ENCODE assay signal across 11 cellular contexts in genomic region chr2:47068966-47069627, GRCh38.
A peak's percentile ranks its signal among the peaks of the same experiment; 100 is the strongest.
DNase-seq lines count a peak whose midpoint lies in the region; ATAC-seq and TF ChIP-seq lines count a peak whose summit lies in the region.
"Had no signal": no experiment of that assay in that cellular context is flagged by ENCODE, and none has a peak within 500 bp of the region (broad histone marks: within the 10 kb centered on the region; RNA-seq: fewer than 3 reads in every experiment).

No MANE protein-coding gene starts in this region.

- no peak overlapping the region for H2BK15ac ChIP-seq in mesendoderm (replicated peaks; ENCODE audit: low read depth)

- peak overlapping the region; percentile 17 for H3K4ac ChIP-seq in mesendoderm (ENCODE audit: low read depth, low read length)

- no peak overlapping the region for H3K4me2 ChIP-seq in mesendoderm (ENCODE audit: low read length)

- peak; percentile 64 for DNase-seq in chondrocyte (ENCODE audit: low spot score)
- no peak for DNase-seq in mesendoderm
- DNase-seq in suprapubic skin (ENCODE audit: low spot score in 2 of 2): no peak
- no peak for DNase-seq in KBM-7
- no peak for DNase-seq in H7
- no peak for DNase-seq in 8988T
- DNase-seq: activated effector memory CD4-positive, alpha-beta T cell treated with anti-CD3 and anti-CD28 coated beads, Interleukin-2, amount 50 U/mL, for 16 hours; NCI-H524 treated with DMSO at 0.1 percent for 48 hours had no signal

- H3K27ac ChIP-seq in HUES64 (ENCODE audit: low read depth, low read length) (peak overlapping the region; percentile 79; the same call in 1 of the 2 replicates), mesendoderm (ENCODE audit: low read depth, low read length) (no peak overlapping the region), suprapubic skin (peak overlapping the region; percentile 84)

- no peak overlapping the region for H3K4me3 Mint-ChIP-seq in chondrocyte (ENCODE audit: unreplicated experiment)

- TF ChIP-seq EP300 in suprapubic skin (IDR thresholded peaks at IDR 0.05): no peak

- no peaks in the 10 kb centered on the region for H3K9me3 ChIP-seq in HUES64 (ENCODE audit: insufficient read depth, low read depth, low read length)
- H3K9me3 ChIP-seq in suprapubic skin: no peaks in the 10 kb centered on the region

- H2AK5ac ChIP-seq in mesendoderm (ENCODE audit: low read length): no peak overlapping the region

- no peaks in the 10 kb centered on the region for H3K9me3 Mint-ChIP-seq in chondrocyte (ENCODE audit: low read depth)
- H3K9me3 Mint-ChIP-seq: IgD-negative memory B cell had no signal

- no peak overlapping the region for H3K56ac ChIP-seq in mesendoderm (ENCODE audit: low read length)

- no peak overlapping the region for H3K23ac ChIP-seq in mesendoderm (ENCODE audit: low read length)

- H3K4me1 Mint-ChIP-seq in chondrocyte (ENCODE audit: low read depth): peaks cover 80% of the 10 kb centered on the region

- H3K36me3 ChIP-seq in HUES64 (ENCODE audit: insufficient read depth, low read length) (no peaks in the 10 kb centered on the region), mesendoderm (ENCODE audit: control insufficient read depth, insufficient read depth, low read length) (no peaks in the 10 kb centered on the region), suprapubic skin (peaks cover 3% of the 10 kb centered on the region), H7 (replicated peaks; ENCODE audit: control insufficient read depth, insufficient read depth, low read length) (no peaks in the 10 kb centered on the region)

- H3K79me2 ChIP-seq in mesendoderm (ENCODE audit: control insufficient read depth, insufficient read depth, low read length): no peaks in the 10 kb centered on the region

- peak overlapping the region; percentile 77 for H3K27ac Mint-ChIP-seq in chondrocyte (ENCODE audit: unreplicated experiment)

- no peak overlapping the region for H4K8ac ChIP-seq in mesendoderm (ENCODE audit: low read depth, low read length)

- H3K27me3 ChIP-seq in HUES64 (ENCODE audit: insufficient read depth, low read length): no peaks in the 10 kb centered on the region
- H3K27me3 ChIP-seq in mesendoderm (ENCODE audit: insufficient read depth, low read length, poor library complexity): no peaks in the 10 kb centered on the region
- no peaks in the 10 kb centered on the region for H3K27me3 ChIP-seq in suprapubic skin
- no peaks in the 10 kb centered on the region for H3K27me3 ChIP-seq in H7 (ENCODE audit: control insufficient read depth, insufficient read depth, low read length)

- in situ Hi-C loops in KBM-7 (cut with MboI; ENCODE audit: low pct_unique_long_range_greater_than_20kb, low sequenced_read_pairs): no loop called here

- H4K5ac ChIP-seq in mesendoderm (ENCODE audit: low read length): no peak overlapping the region

- H3K18ac ChIP-seq in mesendoderm (ENCODE audit: low read length): peak overlapping the region; percentile 3

- H3K4me1 ChIP-seq in HUES64 (ENCODE audit: insufficient read depth, low read length) (peaks cover 29% of the 10 kb centered on the region), mesendoderm (ENCODE audit: control insufficient read depth, low read depth, low read length) (peaks cover 13% of the 10 kb centered on the region), suprapubic skin (peaks cover 80% of the 10 kb centered on the region)

- no peak overlapping the region for H3K9ac ChIP-seq in HUES64 (ENCODE audit: low read depth, low read length)
- no peak overlapping the region for H3K9ac ChIP-seq in mesendoderm (ENCODE audit: low read length)

- H3K4me3 ChIP-seq in HUES64 (ENCODE audit: low read length) (no peak overlapping the region), mesendoderm (ENCODE audit: low read length) (no peak overlapping the region), suprapubic skin (no peak overlapping the region), H7 (ENCODE audit: insufficient read depth, low read depth, low read length) (no peak overlapping the region)

- no peak for ATAC-seq in GM21367 (IDR thresholded peaks at IDR 0.05; ENCODE audit: unreplicated experiment)

- no peak overlapping the region for H2BK5ac ChIP-seq in mesendoderm (ENCODE audit: low read length)

- no peak for TF ChIP-seq CTCF in chondrocyte (IDR thresholded peaks at IDR 0.05)
- no peak for TF ChIP-seq CTCF in suprapubic skin (IDR thresholded peaks at IDR 0.05)

- no peak overlapping the region for H2BK120ac ChIP-seq in mesendoderm (ENCODE audit: low read depth, low read length)

- 93% methylated on average over 6 of the region's 6 CpGs for WGBS in HUES64
- WGBS in mesendoderm (ENCODE audit: extremely low coverage, insufficient coverage, low lambda C conversion rate): no CpG with 5 or more reads among the region's 6 CpGs
- 44% methylated on average over 5 of the region's 6 CpGs for WGBS in suprapubic skin

- H3K79me1 ChIP-seq in mesendoderm (ENCODE audit: low read length): no peaks in the 10 kb centered on the region

- H3K36me3 Mint-ChIP-seq in chondrocyte (ENCODE audit: low read depth): peaks cover 6% of the 10 kb centered on the region

- no peak for TF ChIP-seq POLR2A in suprapubic skin (IDR thresholded peaks at IDR 0.05)

- no peaks in the 10 kb centered on the region for H3K27me3 Mint-ChIP-seq in chondrocyte (ENCODE audit: low read depth)
- H3K27me3 Mint-ChIP-seq: IgD-negative memory B cell had no signal
